In genomic region chr1:17570228-17570627, GRCh38 we compare ENCODE assay signal across 11 cellular contexts. TPM values are rescaled to one million over a fixed set of nuclear protein-coding genes. Genes with fewer than 3 reads are reported as not detected.
DNase-seq lines count a peak whose midpoint lies in the region; ATAC-seq and TF ChIP-seq lines count a peak whose summit lies in the region.
"Had no signal": no experiment of that assay in that cellular context is flagged by ENCODE, and none has a peak within 500 bp of the region (broad histone marks: within the 10 kb centered on the region; RNA-seq: fewer than 3 reads in every experiment).

No MANE protein-coding gene starts in this region.

- H4K20me1 ChIP-seq in PC-3 (ENCODE audit: low read length): no peaks in the 10 kb centered on the region

- peak overlapping the region; percentile 65 for H3K4me2 ChIP-seq in PC-3 (ENCODE audit: low read length)

- H3K27me3 Mint-ChIP-seq in activated T-helper 2 cell treated with anti-CD3 and anti-CD28 coated beads, Interferon-gamma antibody, Interleukin-2, Interleukin-4, amounts not matched to agents 10 μg/mL and 5 μg/mL and 100 μg/mL, durations not matched to agents 14 hours and 24 hours and 36 hours (ENCODE audit: low read depth): no peaks in the 10 kb centered on the region

- H3K36me3 ChIP-seq in PC-3 (ENCODE audit: low read depth, low read length) (no peaks in the 10 kb centered on the region), muscle layer of colon (ENCODE audit: insufficient read depth, low read length) (no peaks in the 10 kb centered on the region)

- H3K36me3 Mint-ChIP-seq in activated T-helper 2 cell treated with anti-CD3 and anti-CD28 coated beads, Interferon-gamma antibody, Interleukin-2, Interleukin-4, amounts not matched to agents 10 μg/mL and 5 μg/mL and 100 μg/mL, durations not matched to agents 14 hours and 24 hours and 36 hours (ENCODE audit: low read depth): no peaks in the 10 kb centered on the region

- peaks cover 34% of the 10 kb centered on the region; the same call in 1 of the 2 replicates for H3K79me2 ChIP-seq in PC-3 (ENCODE audit: low read length)

- H3K4me1 ChIP-seq in PC-3 (ENCODE audit: insufficient read depth, low read length) (peaks cover 19% of the 10 kb centered on the region), muscle layer of colon (ENCODE audit: insufficient read depth, low read length) (peaks cover 84% of the 10 kb centered on the region)

- H3K4me1 Mint-ChIP-seq in activated T-helper 2 cell treated with anti-CD3 and anti-CD28 coated beads, Interferon-gamma antibody, Interleukin-2, Interleukin-4, amounts not matched to agents 10 μg/mL and 5 μg/mL and 100 μg/mL, durations not matched to agents 14 hours and 24 hours and 36 hours (ENCODE audit: low read depth): no peaks in the 10 kb centered on the region
- H3K4me1 Mint-ChIP-seq: central memory CD8-positive, alpha-beta T cell had no signal

- no peak for TF ChIP-seq CTCF in PC-3 (conservative IDR thresholded peaks at IDR 0.05; ENCODE audit: low read depth, low read length)
- TF ChIP-seq CTCF in coronary artery (IDR thresholded peaks at IDR 0.05): no peak

- BruUV-seq in PC-3 (replicated peaks; lab: Mats Ljungman, UMichigan): no TSS peak

- no peak overlapping the region for H3K27ac Mint-ChIP-seq in activated T-helper 2 cell treated with anti-CD3 and anti-CD28 coated beads, Interferon-gamma antibody, Interleukin-2, Interleukin-4, amounts not matched to agents 10 μg/mL and 5 μg/mL and 100 μg/mL, durations not matched to agents 14 hours and 24 hours and 36 hours
- H3K27ac Mint-ChIP-seq: activated T-cell treated with anti-CD3 and anti-CD28 coated beads, Interleukin-2, amount 50 U/mL, for 72 hours had no signal

- no peak overlapping the region for H3K4me3 Mint-ChIP-seq in activated T-helper 2 cell treated with anti-CD3 and anti-CD28 coated beads, Interferon-gamma antibody, Interleukin-2, Interleukin-4, amounts not matched to agents 10 μg/mL and 5 μg/mL and 100 μg/mL, durations not matched to agents 14 hours and 24 hours and 36 hours (ENCODE audit: low read depth)
- H3K4me3 Mint-ChIP-seq: central memory CD8-positive, alpha-beta T cell had no signal

- H3K9me3 Mint-ChIP-seq in activated T-helper 2 cell treated with anti-CD3 and anti-CD28 coated beads, Interferon-gamma antibody, Interleukin-2, Interleukin-4, amounts not matched to agents 10 μg/mL and 5 μg/mL and 100 μg/mL, durations not matched to agents 14 hours and 24 hours and 36 hours: no peaks in the 10 kb centered on the region
- H3K9me3 Mint-ChIP-seq: activated T-cell treated with anti-CD3 and anti-CD28 coated beads, Interleukin-2, amount 50 U/mL, for 72 hours; central memory CD8-positive, alpha-beta T cell had no signal

- no peak overlapping the region for H2AFZ ChIP-seq in PC-3 (ENCODE audit: low read length)

- H3K4me3 ChIP-seq in PC-3 (ENCODE audit: low read length) (no peak overlapping the region), coronary artery (peak overlapping the region; percentile 30), muscle layer of colon (ENCODE audit: low read depth in 1 of 2, low read length in 2 of 2) (no peak overlapping the region)

- DNase-seq in PC-3: no peak
- no peak for DNase-seq in coronary artery (ENCODE audit: low spot score)
- DNase-seq in activated T-helper 2 cell treated with anti-CD3 and anti-CD28 coated beads, Interferon-gamma antibody, Interleukin-2, Interleukin-4, amounts not matched to agents 10 μg/mL and 5 μg/mL and 100 μg/mL, durations not matched to agents 14 hours and 24 hours and 36 hours (ENCODE audit: low spot score): no peak
- DNase-seq in NCI-H510A treated with DMSO at 0.1 percent for 48 hours (lab: John Stamatoyannopoulos, UW): no peak
- no peak for DNase-seq in stimulated activated CD4-positive, alpha-beta T cell treated with anti-CD3 and anti-CD28 coated beads, Interleukin-4, amount 100 ng/mL, for 24 hours
- DNase-seq: activated CD4-positive, CD25-positive, alpha-beta regulatory T cell; activated T-cell treated with anti-CD3 and anti-CD28 coated beads, Interleukin-2, amount 50 U/mL, for 72 hours had no signal

- H3K27me3 ChIP-seq in PC-3 (ENCODE audit: low read length) (no peaks in the 10 kb centered on the region), muscle layer of colon (ENCODE audit: control insufficient read depth in 1 of 2, insufficient read depth in 2 of 2, low read length in 2 of 2) (no peaks in the 10 kb centered on the region)

- H3K9me3 ChIP-seq in PC-3 (ENCODE audit: low read length): no peaks in the 10 kb centered on the region
- no peaks in the 10 kb centered on the region for H3K9me3 ChIP-seq in muscle layer of colon (ENCODE audit: low read length)

- intact Hi-C loops in PC-3 (cut with micrococcal nuclease): no loop called here
- intact Hi-C loops in activated T-helper 2 cell treated with anti-CD3 and anti-CD28 coated beads, Interferon-gamma antibody, Interleukin-2, Interleukin-4, amounts not matched to agents 10 μg/mL and 5 μg/mL and 100 μg/mL, durations not matched to agents 14 hours and 24 hours and 36 hours (cut with micrococcal nuclease): no loop called here

- no peaks in the 10 kb centered on the region for H3K9me2 ChIP-seq in PC-3 (replicated peaks; ENCODE audit: low read length)

- no peak for ATAC-seq in PC-3
- ATAC-seq in HG03108 (IDR thresholded peaks at IDR 0.05; ENCODE audit: unreplicated experiment): no peak
- ATAC-seq: activated T-cell treated with anti-CD3 and anti-CD28 coated beads, Interleukin-2, amount 50 U/mL, for 72 hours had no signal

- no peaks in the 10 kb centered on the region for H3F3A ChIP-seq in PC-3 (ENCODE audit: low read length, unreplicated experiment)

- peak overlapping the region; percentile 90 for H3K9ac ChIP-seq in PC-3 (ENCODE audit: low read length)
- H3K9ac ChIP-seq in muscle layer of colon (ENCODE audit: low read length): no peak overlapping the region

- CTCF ChIA-PET in PC-3 (lab: Charles Lee): no interaction called here

- H3K27ac ChIP-seq in PC-3 (ENCODE audit: low read length): peak overlapping the region; percentile 97
- peak overlapping the region; percentile 94 to 99 for H3K27ac ChIP-seq in coronary artery
- peak overlapping the region; percentile 87 for H3K27ac ChIP-seq in muscle layer of colon (ENCODE audit: low read depth, low read length)
- H3K27ac ChIP-seq in temporal lobe (ENCODE audit: low read depth, low read length): peak overlapping the region; percentile 76

- POLR2A ChIA-PET in PC-3 (lab: Charles Lee; ENCODE audit: unreplicated experiment): interaction anchor here (1.3 kb wide), 1 partner anchor 16 kb away, joined by 11 read pairs; no protein-coding TSS in a partner anchor

RNA-seq across cellular contexts. Expression of gene ARHGEF10L, which starts 30.7 kb away (rescaled TPM):
- 11.2 and 11.3 TPM in 2 replicates for total RNA-seq in PC-3 (2014; rRNA removed)
- total RNA-seq in temporal lobe: 20.9 TPM
- 0.05 TPM in 1 of 2 replicates, not detected in the other for total RNA-seq in activated T-helper 2 cell treated with anti-CD3 and anti-CD28 coated beads, Interferon-gamma antibody, Interleukin-2, Interleukin-4, amounts not matched to agents 10 μg/mL and 5 μg/mL and 100 μg/mL, durations not matched to agents 14 hours and 24 hours and 36 hours
- total RNA-seq: activated T-cell treated with anti-CD3 and anti-CD28 coated beads, Interleukin-2, amount 50 U/mL, for 72 hours had no signal

Comparison
In these comparisons a context has a peak if more than half of its experiments do, and no peak if none do; other contexts are left out.
1. RNA of gene ARHGEF10L, which starts 30.7 kb away (total RNA-seq): 20.9 TPM in temporal lobe (single experiment) and 11.2 to 11.3 TPM in PC-3; 0.05 TPM in activated T-helper 2 cell treated with anti-CD3 and anti-CD28 coated beads, Interferon-gamma antibody, Interleukin-2, Interleukin-4, amounts not matched to agents 10 μg/mL and 5 μg/mL and 100 μg/mL, durations not matched to agents 14 hours and 24 hours and 36 hours; every median in the first group is over 10 times any median in the second.
2. Peak in every context shown above with its lines, with median percentiles within 50 percentile points of each other: H3K27ac ChIP-seq.